30 cellular contexts compared by ENCODE assay signal in genomic region chr2:139992711-139993345, GRCh38.
"Had no signal": no experiment of that assay in that cellular context is flagged by ENCODE, and none has a peak within 500 bp of the region (broad histone marks: within the 10 kb centered on the region; RNA-seq: fewer than 3 reads in every experiment).

No MANE protein-coding gene starts in this region.

- H3K36me3 ChIP-seq: brain microvascular endothelial cell, colonic mucosa, esophagus squamous epithelium, WERI-Rb-1 had no signal

- FAIRE-seq: astrocyte, endometrium, endothelial cell of umbilical vein had no signal

- H3K4me1 ChIP-seq: colonic mucosa, esophagus squamous epithelium had no signal

- ATAC-seq: activated CD4-positive, CD25-positive, alpha-beta regulatory T cell treated with anti-CD3 and anti-CD28 coated beads, Interleukin-2, amount 50 U/mL, for 24 hours; activated CD8-positive, alpha-beta T cell treated with anti-CD3 and anti-CD28 coated beads for 36 hours; activated T-cell treated with anti-CD3 and anti-CD28 coated beads, Interleukin-2, amount 50 U/mL, for 4 hours; activated T-helper 17 cell treated with anti-CD3 and anti-CD28 coated beads, Interleukin-2, amount 50 U/mL, for 72 hours; T-helper 17 cell had no signal

- H3K27me3 ChIP-seq: brain microvascular endothelial cell, colonic mucosa, esophagus squamous epithelium had no signal

- H3K4me3 ChIP-seq: colonic mucosa, esophagus squamous epithelium had no signal

- H3K27ac ChIP-seq: brain microvascular endothelial cell, colonic mucosa, epithelial cell of prostate, esophagus squamous epithelium, WERI-Rb-1 had no signal

- DNase-seq: activated B cell treated with CpG ODN at 0.5 μM for 24 hours; activated CD4-positive, alpha-beta T cell treated with anti-CD3 and anti-CD28 coated beads for 48 hours; activated CD4-positive, alpha-beta T cell treated with anti-CD3 and anti-CD28 coated beads, Interleukin-2, amount 50 U/mL, for 1 hour; activated CD4-positive, alpha-beta T cell treated with anti-CD3 and anti-CD28 coated beads, Interleukin-2, amount 50 U/mL, for 48 hours; activated CD8-positive, alpha-beta memory T cell treated with anti-CD3 and anti-CD28 coated beads for 24 hours; activated CD8-positive, alpha-beta T cell treated with anti-CD3 and anti-CD28 coated beads for 36 hours; activated effector memory CD4-positive, alpha-beta T cell treated with Interleukin-2 at 50 U/mL for 16 hours; activated gamma-delta T cell treated with Interleukin-2 at 50 U/mL for 16 hours; activated naive CD4-positive, alpha-beta T cell treated with anti-CD3 and anti-CD28 coated beads, Interleukin-2, amount 50 U/mL, for 16 hours; activated naive CD4-positive, alpha-beta T cell treated with Interleukin-2 at 50 U/mL for 16 hours; activated T-cell treated with anti-CD3 and anti-CD28 coated beads, Interleukin-2, amount 50 U/mL, for 4 hours; amniotic stem cell; anterior cingulate cortex; brain microvascular endothelial cell; caudate nucleus; colonic mucosa; effector CD8-positive, alpha-beta T cell; esophagus squamous epithelium; foreskin melanocyte; SW 1271; T-helper 1 cell; T-helper 17 cell; T1000 had no signal

- H3K9me3 ChIP-seq: colonic mucosa had no signal
